26 cellular contexts compared by ENCODE assay signal in genomic region chr12:121620328-121620891, GRCh38. TPM values are rescaled to one million over a fixed set of nuclear protein-coding genes. Genes with fewer than 3 reads are reported as not detected.
DNase-seq lines count a peak whose midpoint lies in the region; ATAC-seq and TF ChIP-seq lines count a peak whose summit lies in the region.
"Had no signal": no experiment of that assay in that cellular context is flagged by ENCODE, and none has a peak within 500 bp of the region (broad histone marks: within the 10 kb centered on the region; RNA-seq: fewer than 3 reads in every experiment).

No MANE protein-coding gene starts in this region.

- peak overlapping the region; percentile 97 for H4K5ac ChIP-seq in mesendoderm (ENCODE audit: low read length)

- H3K4me1 ChIP-seq in Caco-2 (peaks cover 18% of the 10 kb centered on the region), mesendoderm (ENCODE audit: control insufficient read depth, low read depth, low read length) (peaks cover 4% of the 10 kb centered on the region), sigmoid colon (peaks cover 0 to 9% (median 7%) of the 10 kb centered on the region in 4 donors)

- H2BK5ac ChIP-seq in mesendoderm (ENCODE audit: low read length), result peak overlapping the region; percentile 30

- H3K9me3 Mint-ChIP-seq in Caco-2 (ENCODE audit: unreplicated experiment), result no peaks in the 10 kb centered on the region
- H3K9me3 Mint-ChIP-seq in dendritic cell treated with granulocyte-macrophage colony-stimulating factor and Interleukin-4, amounts not matched to agents 40 ng/mL and 50 ng/mL, for 4 days, result no peaks in the 10 kb centered on the region
- H3K9me3 Mint-ChIP-seq: activated B cell treated with CpG ODN at 0.5 μM for 24 hours; activated T-cell treated with anti-CD3 and anti-CD28 coated beads, Interleukin-2, amount 50 U/mL, for 24 hours; CD4-positive, alpha-beta T cell; T-helper 1 cell treated with Interleukin-12 subunit alpha and Interleukin-12 subunit beta and Interleukin-4 antibody, amounts not matched to agents 30 μg/mL and 1 μg/mL, for 36 hours had no signal

- H2AK5ac ChIP-seq in mesendoderm (ENCODE audit: low read length), result no peak overlapping the region

- ATAC-seq in GM21447 (IDR thresholded peaks at IDR 0.05; ENCODE audit: unreplicated experiment) (no peak), HG03354 (IDR thresholded peaks at IDR 0.05; ENCODE audit: poor library complexity, severe bottlenecking, unreplicated experiment) (no peak)
- ATAC-seq: activated CD8-positive, alpha-beta T cell treated with anti-CD3 and anti-CD28 coated beads, Interleukin-2, amount 10 ng/mL, durations not matched to agents 7 days and 5 days; left lobe of liver had no signal

- no peak overlapping the region for H3K4ac ChIP-seq in mesendoderm (ENCODE audit: low read depth, low read length)

- in situ Hi-C loops in KBM-7 (cut with MboI; ENCODE audit: low pct_unique_long_range_greater_than_20kb, low sequenced_read_pairs), result no loop called here

- POLR2A ChIA-PET in Caco-2 (lab: Charles Lee), result interaction anchor here (0.7 kb wide), 1 partner anchor 21 kb away, joined by 9 read pairs; no protein-coding TSS in a partner anchor

- H3K79me1 ChIP-seq in mesendoderm (ENCODE audit: low read length), result no peaks in the 10 kb centered on the region

- H3K4me3 ChIP-seq in Caco-2 (ENCODE audit: low read depth, low read length) (no peak overlapping the region), mesendoderm (ENCODE audit: low read length) (no peak overlapping the region), sigmoid colon (no peak overlapping the region)
- H3K4me3 ChIP-seq: SJCRH30, testis had no signal

- no peak for TF ChIP-seq POLR2A in sigmoid colon (IDR thresholded peaks at IDR 0.05)

- no peaks in the 10 kb centered on the region for H3K79me2 ChIP-seq in mesendoderm (ENCODE audit: control insufficient read depth, insufficient read depth, low read length)

- peak overlapping the region; percentile 67 for H3K27ac Mint-ChIP-seq in Caco-2 (ENCODE audit: unreplicated experiment)
- H3K27ac Mint-ChIP-seq in dendritic cell treated with granulocyte-macrophage colony-stimulating factor and Interleukin-4, amounts not matched to agents 40 ng/mL and 50 ng/mL, for 4 days, result peak overlapping the region; percentile 76
- H3K27ac Mint-ChIP-seq: activated naive CD8-positive, alpha-beta T cell; CD4-positive, alpha-beta T cell; T-helper 1 cell treated with Interleukin-12 subunit alpha and Interleukin-12 subunit beta and Interleukin-4 antibody, amounts not matched to agents 30 μg/mL and 1 μg/mL, for 36 hours had no signal

- no peak overlapping the region for H3K18ac ChIP-seq in mesendoderm (ENCODE audit: low read length)

- peak overlapping the region; percentile 76 for H3K56ac ChIP-seq in mesendoderm (ENCODE audit: low read length)

- H3K4me1 Mint-ChIP-seq in Caco-2 (ENCODE audit: low read depth, unreplicated experiment), result peaks cover 7% of the 10 kb centered on the region
- peaks cover 38% of the 10 kb centered on the region for H3K4me1 Mint-ChIP-seq in dendritic cell treated with granulocyte-macrophage colony-stimulating factor and Interleukin-4, amounts not matched to agents 40 ng/mL and 50 ng/mL, for 4 days (ENCODE audit: low read depth)

- no peak for DNase-seq in Caco-2
- peak; percentile 90 for DNase-seq in KBM-7
- DNase-seq in mesendoderm, result peak; percentile 83
- no peak for DNase-seq in sigmoid colon
- DNase-seq in activated CD4-positive, alpha-beta T cell treated with anti-CD3 and anti-CD28 coated beads for 1 hour, result no peak
- DNase-seq: activated B cell treated with CpG ODN at 0.5 μM for 24 hours; activated CD8-positive, alpha-beta T cell treated with anti-CD3 and anti-CD28 coated beads, Interleukin-2, amount 10 ng/mL, durations not matched to agents 7 days and 5 days; activated T-cell treated with anti-CD3 and anti-CD28 coated beads, Interleukin-2, amount 50 U/mL, for 24 hours; CD4-positive, alpha-beta T cell; cortex of kidney; DMS153; foreskin melanocyte; NCI-H1417; NCI-H69; nucleus accumbens; PC-3; testis had no signal

- TF ChIP-seq EP300 in sigmoid colon (IDR thresholded peaks at IDR 0.05), result no peak

- H3K4me3 Mint-ChIP-seq in Caco-2 (ENCODE audit: unreplicated experiment), result no peak overlapping the region
- peak overlapping the region; percentile 18 for H3K4me3 Mint-ChIP-seq in dendritic cell treated with granulocyte-macrophage colony-stimulating factor and Interleukin-4, amounts not matched to agents 40 ng/mL and 50 ng/mL, for 4 days
- H3K4me3 Mint-ChIP-seq: activated B cell treated with CpG ODN at 0.5 μM for 24 hours; activated CD8-positive, alpha-beta T cell treated with anti-CD3 and anti-CD28 coated beads, Interleukin-2, amount 10 ng/mL, durations not matched to agents 7 days and 5 days; activated naive CD8-positive, alpha-beta T cell; activated T-cell treated with anti-CD3 and anti-CD28 coated beads, Interleukin-2, amount 50 U/mL, for 24 hours; brain; CD4-positive, alpha-beta T cell; T-helper 1 cell treated with Interleukin-12 subunit alpha and Interleukin-12 subunit beta and Interleukin-4 antibody, amounts not matched to agents 30 μg/mL and 1 μg/mL, for 36 hours had no signal

- H3K23ac ChIP-seq in mesendoderm (ENCODE audit: low read length), result no peak overlapping the region

- no peak overlapping the region for H4K8ac ChIP-seq in mesendoderm (ENCODE audit: low read depth, low read length)

- peak overlapping the region; percentile 24 for H3K9ac ChIP-seq in mesendoderm (ENCODE audit: low read length)

- CTCF ChIA-PET in Caco-2 (lab: Charles Lee), result interaction anchor here (0.6 kb wide), 2 partner anchors 9 to 47 kb away, joined by 3 to 5 read pairs; no protein-coding TSS in a partner anchor

- no TSS peak for BruUV-seq in Caco-2 (replicated peaks; lab: Mats Ljungman, UMichigan)

- intact Hi-C loops in Caco-2 (cut with micrococcal nuclease; ENCODE audit: unreplicated experiment), result no loop called here
- intact Hi-C loops in dendritic cell treated with granulocyte-macrophage colony-stimulating factor and Interleukin-4, amounts not matched to agents 40 ng/mL and 50 ng/mL, for 4 days (cut with micrococcal nuclease), result no loop called here
- intact Hi-C loops in sigmoid colon (cut with DNase I), result no loop called here

- TF ChIP-seq CTCF in Caco-2 (IDR thresholded peaks at IDR 0.05; ENCODE audit: insufficient read depth in 1 of 2, low read depth in 1 of 2, low read length in 1 of 2, severe bottlenecking in 1 of 2, unreplicated experiment in 1 of 2), result no peak
- no peak for TF ChIP-seq CTCF in sigmoid colon (IDR thresholded peaks at IDR 0.05)

- H3K4me2 ChIP-seq in mesendoderm (ENCODE audit: low read length), result no peak overlapping the region

- H3K9me3 ChIP-seq in Caco-2 (no peaks in the 10 kb centered on the region), sigmoid colon (no peaks in the 10 kb centered on the region)
- H3K9me3 ChIP-seq: SJCRH30, testis had no signal

- no peaks in the 10 kb centered on the region for H3K36me3 Mint-ChIP-seq in Caco-2 (ENCODE audit: insufficient read depth, unreplicated experiment)
- H3K36me3 Mint-ChIP-seq in dendritic cell treated with granulocyte-macrophage colony-stimulating factor and Interleukin-4, amounts not matched to agents 40 ng/mL and 50 ng/mL, for 4 days (ENCODE audit: low read depth), result no peaks in the 10 kb centered on the region
- H3K36me3 Mint-ChIP-seq: brain had no signal

- H3K27me3 ChIP-seq in Caco-2 (replicated peaks; ENCODE audit: control insufficient read depth, insufficient read depth, low read length) (no peaks in the 10 kb centered on the region), mesendoderm (ENCODE audit: insufficient read depth, low read length, poor library complexity) (no peaks in the 10 kb centered on the region), sigmoid colon (no peaks in the 10 kb centered on the region)
- H3K27me3 ChIP-seq: SJCRH30, testis had no signal

- H3K27me3 Mint-ChIP-seq in Caco-2 (ENCODE audit: insufficient read depth, unreplicated experiment), result no peaks in the 10 kb centered on the region
- no peaks in the 10 kb centered on the region for H3K27me3 Mint-ChIP-seq in dendritic cell treated with granulocyte-macrophage colony-stimulating factor and Interleukin-4, amounts not matched to agents 40 ng/mL and 50 ng/mL, for 4 days
- H3K27me3 Mint-ChIP-seq: activated B cell treated with CpG ODN at 0.5 μM for 24 hours; activated naive CD8-positive, alpha-beta T cell; activated T-cell treated with anti-CD3 and anti-CD28 coated beads, Interleukin-2, amount 50 U/mL, for 24 hours; brain; CD4-positive, alpha-beta T cell had no signal

- WGBS in mesendoderm (ENCODE audit: extremely low coverage, insufficient coverage, low lambda C conversion rate), result no CpG with 5 or more reads among the region's 8 CpGs
- 85 to 87% methylated on average over 8 of the region's 8 CpGs for WGBS in sigmoid colon, 2 donors

- H3K27ac ChIP-seq in mesendoderm (ENCODE audit: low read depth, low read length) (peak overlapping the region; percentile 57), sigmoid colon (no peak overlapping the region)
- H3K27ac ChIP-seq: SJCRH30, testis had no signal

- no peak overlapping the region for H2BK15ac ChIP-seq in mesendoderm (replicated peaks; ENCODE audit: low read depth)

- H2BK120ac ChIP-seq in mesendoderm (ENCODE audit: low read depth, low read length), result no peak overlapping the region

- H3K36me3 ChIP-seq in Caco-2 (ENCODE audit: control insufficient read depth, insufficient read depth, low read length) (no peaks in the 10 kb centered on the region), mesendoderm (ENCODE audit: control insufficient read depth, insufficient read depth, low read length) (no peaks in the 10 kb centered on the region), sigmoid colon (no peaks in the 10 kb centered on the region)
- H3K36me3 ChIP-seq: SJCRH30 had no signal

RNA-seq across cellular contexts. Expression of gene ORAI1, which starts 5.9 kb away (rescaled TPM):
- total RNA-seq in Caco-2 (2022) (33.9 and 34.2 TPM in 2 replicates), sigmoid colon (10 to 100 TPM in 2 of 4 donors, 1 to 10 TPM in 2; 5.4 to 12.2 (median 9.0) TPM)
- polyA plus RNA-seq in mesendoderm (2013, experiment 1 of 2), result 26.1 TPM
- polyA plus RNA-seq in mesendoderm (2013, experiment 2 of 2), result 27.7 TPM
- polyA plus RNA-seq in sigmoid colon, result 10 to 100 TPM in 1 of 3 donors, 1 to 10 TPM in 2; 5.3 to 24.9 (median 9.6) TPM

RNA-seq across cellular contexts. Expression of gene KDM2B, which starts 39.6 kb away (rescaled TPM):
- total RNA-seq in Caco-2 (2022), result 47.7 and 48.4 TPM in 2 replicates
- 74.8 TPM for polyA plus RNA-seq in mesendoderm (2013, experiment 1 of 2)
- 78.1 TPM for polyA plus RNA-seq in mesendoderm (2013, experiment 2 of 2)
- 10 to 100 TPM; 16.1 to 31.7 (median 18.5) TPM for total RNA-seq in sigmoid colon
- 10 to 100 TPM in 1 of 3 donors, 1 to 10 TPM in 2; 4.8 to 23.2 (median 9.9) TPM for polyA plus RNA-seq in sigmoid colon

RNA-seq across cellular contexts. Expression of gene MORN3, which starts 49.0 kb away (rescaled TPM):
- total RNA-seq in Caco-2 (2022) (21.8 and 36.5 TPM in 2 replicates), sigmoid colon (not detected)
- 0.79 TPM for polyA plus RNA-seq in mesendoderm (2013, experiment 1 of 2)
- polyA plus RNA-seq in mesendoderm (2013, experiment 2 of 2), result 0.98 TPM
- 1 to 10 TPM in 1 of 3 donors, under 1 TPM in 1, not detected in 1; 0.90 to 1.2 TPM for polyA plus RNA-seq in sigmoid colon
- total RNA-seq: left lobe of liver, LHCN-M2 had no signal

Comparison
In these comparisons a context has a peak if more than half of its experiments do, and no peak if none do; other contexts are left out.
1. DNase-seq: peak in KBM-7 (single experiment) and mesendoderm (single experiment); none in Caco-2 (0 of 2), sigmoid colon (single experiment) and activated CD4-positive, alpha-beta T cell treated with anti-CD3 and anti-CD28 coated beads for 1 hour (single experiment).
2. RNA of gene MORN3, which starts 49.0 kb away (total RNA-seq): 21.8 to 36.5 TPM in Caco-2; not detected in sigmoid colon; every median in the first group is over 10 times any median in the second.